ENCODE assay signal across 1 cellular context in the genomic region with DNA sequence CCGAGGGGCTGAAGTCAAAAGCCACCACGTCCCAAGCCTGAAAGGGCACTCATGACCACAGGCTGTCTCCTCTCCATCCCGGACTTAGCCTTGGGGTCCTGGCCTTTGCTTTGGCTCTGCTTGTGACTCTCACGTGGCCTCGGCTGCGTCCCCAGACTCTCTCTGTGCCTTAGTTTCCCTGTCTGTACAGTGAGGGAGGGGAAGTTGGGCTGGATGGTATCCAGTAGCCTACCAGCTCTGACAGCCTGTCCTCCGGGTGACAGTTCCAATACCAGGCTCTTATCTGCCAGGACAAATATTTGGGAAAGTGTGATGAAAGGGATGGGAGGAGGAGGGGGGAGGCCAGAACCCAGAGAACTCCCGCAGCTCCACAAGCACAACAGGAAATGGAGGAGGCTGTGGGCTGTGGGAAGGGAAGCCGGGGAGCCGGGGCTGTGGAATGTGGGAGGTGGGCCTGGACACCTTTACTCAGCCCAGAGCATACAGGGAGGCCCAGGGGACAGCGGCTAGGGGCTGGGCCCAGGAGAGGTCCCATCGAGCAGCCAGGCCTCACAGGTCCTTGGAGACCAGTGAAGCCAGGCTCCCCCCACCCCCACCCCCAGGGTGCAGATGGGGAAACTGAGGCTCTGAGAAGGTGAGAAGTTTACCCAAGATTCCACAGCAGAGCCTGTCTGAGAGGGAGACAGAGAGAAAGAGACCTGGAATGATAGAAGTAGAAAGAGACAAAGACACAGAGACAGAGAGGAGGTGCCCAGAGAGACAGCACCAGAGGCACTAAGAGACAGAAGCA.
TF ChIP-seq lines count a peak whose summit lies in the region.

No MANE protein-coding gene starts in this region.

TF ChIP-seq in H1, 55 proteins besides CTCF, POLR2A, EP300 and RAD21:
- TF ChIP-seq TEAD4 (IDR thresholded peaks at IDR 0.05; ENCODE audit: low read depth, low read length) (0 out of 2 replicates have a peak, but pooled peaks have one; percentile 6), BACH1 (IDR thresholded peaks at IDR 0.05; ENCODE audit: low read length) (no peak)
